ENCODE assay signal across 26 cellular contexts in the genomic region with DNA sequence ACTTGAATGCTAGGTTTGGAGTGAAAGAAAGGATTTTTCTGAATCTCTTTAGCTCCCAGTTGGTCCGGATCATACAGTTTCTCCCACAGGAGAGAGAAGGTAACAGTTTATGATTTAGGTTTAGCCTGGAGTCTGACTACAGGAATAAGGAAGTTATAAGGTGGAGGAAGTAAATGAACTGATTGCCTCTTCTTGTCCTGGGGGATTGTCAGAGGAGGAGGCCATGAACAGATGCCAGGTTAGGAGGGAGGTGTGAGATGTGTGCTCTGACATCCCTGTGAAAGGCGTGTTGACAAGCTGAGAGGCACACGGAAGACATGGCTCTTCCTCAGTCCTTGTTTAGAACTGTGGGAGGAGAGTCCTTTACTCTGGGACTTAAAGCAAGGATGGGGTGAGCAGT.
"Had no signal": no experiment of that assay in that cellular context is flagged by ENCODE, and none has a peak within 500 bp of the region (broad histone marks: within the 10 kb centered on the region; RNA-seq: fewer than 3 reads in every experiment).

No MANE protein-coding gene starts in this region.

- H3K27me3 Mint-ChIP-seq: activated CD8-positive, alpha-beta memory T cell treated with anti-CD3 and anti-CD28 coated beads, Interleukin-2, amount 10 ng/mL, durations not matched to agents 7 days and 5 days; activated T-cell treated with anti-CD3 and anti-CD28 coated beads, Interleukin-2, amount 50 U/mL, for 24 hours had no signal

- H3K27ac ChIP-seq: KMS-11, SJCRH30 had no signal

- H3K27me3 ChIP-seq: SJCRH30 had no signal

- H3K27ac Mint-ChIP-seq: activated CD8-positive, alpha-beta memory T cell treated with anti-CD3 and anti-CD28 coated beads, Interleukin-2, amount 10 ng/mL, durations not matched to agents 7 days and 5 days; activated T-cell treated with anti-CD3 and anti-CD28 coated beads, Interleukin-2, amount 50 U/mL, for 24 hours; activated T-helper 1 cell treated with anti-CD3 and anti-CD28 coated beads, Interleukin-12 subunit alpha, Interleukin-12 subunit beta, Interleukin-2, Interleukin-4 antibody, amounts not matched to agents 30 ng/mL and 10 ng/mL and 1 ng/mL, durations not matched to agents 14 hours and 24 hours and 36 hours; T-helper 1 cell treated with Interleukin-12 subunit alpha and Interleukin-12 subunit beta and Interleukin-4 antibody, amounts not matched to agents 30 μg/mL and 1 μg/mL, for 36 hours had no signal

- H3K9me3 Mint-ChIP-seq: activated naive CD4-positive, alpha-beta T cell treated with anti-CD3 and anti-CD28 coated beads, Interleukin-2, amount 50 U/mL, for 72 hours; activated T-cell treated with anti-CD3 and anti-CD28 coated beads, Interleukin-2, amount 50 U/mL, for 24 hours; activated T-helper 1 cell treated with anti-CD3 and anti-CD28 coated beads, Interleukin-12 subunit alpha, Interleukin-12 subunit beta, Interleukin-2, Interleukin-4 antibody, amounts not matched to agents 30 ng/mL and 10 ng/mL and 1 ng/mL, durations not matched to agents 14 hours and 24 hours and 36 hours had no signal

- H3K36me3 ChIP-seq: SJCRH30 had no signal

- H3K4me1 Mint-ChIP-seq: activated CD8-positive, alpha-beta memory T cell treated with anti-CD3 and anti-CD28 coated beads, Interleukin-2, amount 10 ng/mL, durations not matched to agents 7 days and 5 days had no signal

- H3K9me3 ChIP-seq: SJCRH30, SK-N-SH had no signal

- DNase-seq: activated CD4-positive, alpha-beta T cell treated with anti-CD3 and anti-CD28 coated beads for 48 hours; activated CD4-positive, alpha-beta T cell treated with anti-CD3 and anti-CD28 coated beads, Interleukin-2, amount 50 U/mL, for 4 hours; activated CD8-positive, alpha-beta memory T cell treated with anti-CD3 and anti-CD28 coated beads, Interleukin-2, amount 10 ng/mL, durations not matched to agents 7 days and 5 days; activated effector memory CD4-positive, alpha-beta T cell treated with Interleukin-2 at 50 U/mL for 16 hours; activated naive CD4-positive, alpha-beta T cell; activated T-cell treated with anti-CD3 and anti-CD28 coated beads, Interleukin-2, amount 50 U/mL, for 24 hours; central memory CD4-positive, alpha-beta T cell; NCI-H1092; NCI-H1417; NCI-H1930; NCI-H2107; NCI-H2171 treated with DMSO at 0.1 percent for 48 hours; NCI-H226; NCI-H526; NCI-H774; OCI-M1; Right ventricle myocardium superior; RPMI8226; SJCRH30; SK-N-SH had no signal

- ATAC-seq: activated CD4-positive, CD25-positive, alpha-beta regulatory T cell treated with anti-CD3 and anti-CD28 coated beads, Interleukin-2, amount 50 U/mL, for 24 hours; activated CD8-positive, alpha-beta memory T cell treated with anti-CD3 and anti-CD28 coated beads, Interleukin-2, amount 10 ng/mL, durations not matched to agents 7 days and 5 days; activated naive CD4-positive, alpha-beta T cell treated with anti-CD3 and anti-CD28 coated beads, Interleukin-2, amount 50 U/mL, for 72 hours; Panc1 had no signal

- H3K4me3 Mint-ChIP-seq: activated CD8-positive, alpha-beta memory T cell treated with anti-CD3 and anti-CD28 coated beads, Interleukin-2, amount 10 ng/mL, durations not matched to agents 7 days and 5 days; activated T-cell treated with anti-CD3 and anti-CD28 coated beads, Interleukin-2, amount 50 U/mL, for 24 hours; activated T-helper 1 cell treated with anti-CD3 and anti-CD28 coated beads, Interleukin-12 subunit alpha, Interleukin-12 subunit beta, Interleukin-2, Interleukin-4 antibody, amounts not matched to agents 30 ng/mL and 10 ng/mL and 1 ng/mL, durations not matched to agents 14 hours and 24 hours and 36 hours; T-helper 1 cell treated with Interleukin-12 subunit alpha and Interleukin-12 subunit beta and Interleukin-4 antibody, amounts not matched to agents 30 μg/mL and 1 μg/mL, for 36 hours had no signal

- H3K9ac ChIP-seq: KMS-11, SK-N-SH had no signal

- H3K4me3 ChIP-seq: SJCRH30 had no signal

- H3K4me1 ChIP-seq: SJCRH30 had no signal

- H3K36me3 Mint-ChIP-seq: activated CD8-positive, alpha-beta memory T cell treated with anti-CD3 and anti-CD28 coated beads, Interleukin-2, amount 10 ng/mL, durations not matched to agents 7 days and 5 days; activated naive CD4-positive, alpha-beta T cell treated with anti-CD3 and anti-CD28 coated beads, Interleukin-2, amount 50 U/mL, for 72 hours had no signal
